In the genomic region with DNA sequence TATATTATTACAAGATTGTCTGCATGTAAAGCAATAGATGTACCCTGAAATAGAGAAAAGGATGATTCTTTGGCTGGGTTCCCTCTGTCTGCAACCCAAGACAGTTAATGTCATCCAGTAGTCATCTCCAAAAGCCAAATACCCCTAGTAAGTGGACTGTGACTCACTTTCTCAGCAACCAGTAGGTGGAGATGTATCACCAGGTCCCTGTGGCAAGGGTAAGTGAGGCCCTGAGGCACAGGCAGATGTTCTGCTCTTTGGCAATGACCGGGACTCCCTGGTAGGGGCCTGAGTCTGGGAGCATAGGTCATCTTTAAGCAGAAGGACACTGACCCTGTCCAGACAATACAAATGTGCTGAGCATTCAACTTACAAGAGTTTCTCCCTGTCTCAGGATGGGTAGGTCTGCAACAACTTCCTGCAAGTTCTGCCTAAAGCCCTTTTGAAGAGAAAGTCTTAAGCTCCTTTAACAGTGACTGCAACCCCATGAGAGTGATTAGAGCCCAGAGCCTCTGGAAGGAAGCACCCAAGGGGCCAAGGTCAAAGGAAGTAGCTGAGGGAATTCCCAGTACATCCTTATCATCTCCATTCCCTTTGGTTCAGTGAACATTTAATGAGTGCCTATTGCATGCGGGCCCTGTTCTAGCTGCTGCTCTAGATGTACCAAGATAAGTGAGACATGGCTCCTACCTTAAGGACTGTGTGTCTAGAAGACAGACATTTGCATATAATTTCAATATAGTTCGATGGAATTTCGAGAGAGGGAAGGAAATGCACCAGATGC, we compare ENCODE assay signal across 8 cellular contexts. TPM values are rescaled to one million over a fixed set of nuclear protein-coding genes. Genes with fewer than 3 reads are reported as not detected.
DNase-seq lines count a peak whose midpoint lies in the region; ATAC-seq and TF ChIP-seq lines count a peak whose summit lies in the region.

No MANE protein-coding gene starts in this region.

- ATAC-seq in aorta (ENCODE audit: low FRiP score): no peak

- intact Hi-C loops in aorta (cut with DNase I): no loop called here

- peak; percentile 13 for DNase-seq in stimulated activated CD4-positive, alpha-beta T cell treated with anti-CD3 and anti-CD28 coated beads, Interleukin-1b, Interleukin-23, amount 100 ng/mL, for 48 hours
- DNase-seq in stimulated activated CD4-positive, alpha-beta T cell treated with anti-CD3 and anti-CD28 coated beads, Interleukin-4, amount 100 ng/mL, for 1 hour: no peak
- DNase-seq in T1000 (lab: John Stamatoyannopoulos, UW): peak; percentile 32
- no peak for DNase-seq in right atrium auricular region (ENCODE audit: low spot score)
- no peak for DNase-seq in aorta
- DNase-seq in COLO668 (lab: John Stamatoyannopoulos, UW; ENCODE audit: unreplicated experiment): no peak
- no peak for DNase-seq in stimulated activated naive CD4-positive, alpha-beta T cell treated with Interleukin-2 at 50 U/mL for 16 hours (lab: John Stamatoyannopoulos, UW)
- no peak for DNase-seq in MM.1S

- no peaks in the 10 kb centered on the region for H3K9me3 ChIP-seq in right atrium auricular region
- H3K9me3 ChIP-seq in aorta (ENCODE audit: control insufficient read depth, low read length): no peaks in the 10 kb centered on the region
- H3K9me3 ChIP-seq in MM.1S (replicated peaks; ENCODE audit: insufficient read depth, low read length): no peaks in the 10 kb centered on the region

- no peak overlapping the region for H2AFZ ChIP-seq in MM.1S (ENCODE audit: low read length)

- no peaks in the 10 kb centered on the region for H4K20me1 ChIP-seq in MM.1S (ENCODE audit: insufficient read depth, low read length)

- H3K9me2 ChIP-seq in MM.1S (replicated peaks; ENCODE audit: insufficient read depth, low read length): no peaks in the 10 kb centered on the region

- no peaks in the 10 kb centered on the region for H3K79me2 ChIP-seq in MM.1S (ENCODE audit: low read length)

- H3K36me3 ChIP-seq in right atrium auricular region: peaks cover 100% of the 10 kb centered on the region
- peaks cover 9 to 15% of the 10 kb centered on the region in 2 donors for H3K36me3 ChIP-seq in aorta (ENCODE audit: control insufficient read depth in 1 of 2, insufficient read depth in 2 of 2, low read length in 1 of 2)
- no peaks in the 10 kb centered on the region for H3K36me3 ChIP-seq in MM.1S (replicated peaks; ENCODE audit: insufficient read depth, low read length)

- no peaks in the 10 kb centered on the region for H3F3A ChIP-seq in MM.1S (ENCODE audit: insufficient read depth, low read length)

- H3K4me3 ChIP-seq in right atrium auricular region (no peak overlapping the region), aorta (ENCODE audit: low read length in 2 of 2) (no peak overlapping the region), MM.1S (ENCODE audit: low read length) (no peak overlapping the region)

- 85 to 91% methylated on average over 4 of the region's 4 CpGs for WGBS in aorta, 2 donors

- H3K27me3 ChIP-seq in right atrium auricular region (no peaks in the 10 kb centered on the region), aorta (ENCODE audit: control insufficient read depth in 1 of 2, insufficient read depth in 2 of 2, low read length in 1 of 2) (no peaks in the 10 kb centered on the region), MM.1S (replicated peaks; ENCODE audit: insufficient read depth, low read length) (no peaks in the 10 kb centered on the region)

- H3K4me2 ChIP-seq in MM.1S (ENCODE audit: low read depth, low read length): no peak overlapping the region

- TF ChIP-seq CTCF in right atrium auricular region (IDR thresholded peaks at IDR 0.05): peak in 1 of 2 donors; percentile 47
- no peak for TF ChIP-seq CTCF in MM.1S (IDR thresholded peaks at IDR 0.05; ENCODE audit: low read length)

- H3K9ac ChIP-seq in MM.1S (ENCODE audit: low read length): no peak overlapping the region

- peak overlapping the region; percentile 40 to 69 for H3K27ac ChIP-seq in right atrium auricular region
- no peak overlapping the region for H3K27ac ChIP-seq in aorta (ENCODE audit: low read depth in 1 of 2, low read length in 2 of 2)
- H3K27ac ChIP-seq in MM.1S (ENCODE audit: low read length): no peak overlapping the region

- H3K4me1 ChIP-seq in right atrium auricular region (peaks cover 0 to 67% of the 10 kb centered on the region in 2 donors), aorta (ENCODE audit: control insufficient read depth in 1 of 2, insufficient read depth in 2 of 2, low read length in 2 of 2) (no peaks in the 10 kb centered on the region), MM.1S (ENCODE audit: low read length) (no peaks in the 10 kb centered on the region)

RNA-seq across cellular contexts. Expression of a gene that starts 31.9 kb away (rescaled TPM):
- total RNA-seq in right atrium auricular region (100 to 1,000 TPM; 160 to 164 TPM), aorta (100 to 1,000 TPM; 113 to 226 TPM)
- polyA plus RNA-seq in aorta: 100 to 1,000 TPM in 1 of 2 donors, 10 to 100 TPM in 1; 87.8 to 154 TPM

Comparison
In these comparisons a context has a peak if more than half of its experiments do, and no peak if none do; other contexts are left out.
1. DNase-seq: peak in stimulated activated CD4-positive, alpha-beta T cell treated with anti-CD3 and anti-CD28 coated beads, Interleukin-1b, Interleukin-23, amount 100 ng/mL, for 48 hours (single experiment) and T1000 (single experiment); none in stimulated activated CD4-positive, alpha-beta T cell treated with anti-CD3 and anti-CD28 coated beads, Interleukin-4, amount 100 ng/mL, for 1 hour (single experiment), right atrium auricular region (single experiment), aorta (0 of 2), COLO668 (single experiment), stimulated activated naive CD4-positive, alpha-beta T cell treated with Interleukin-2 at 50 U/mL for 16 hours (single experiment) and MM.1S (single experiment).
2. H3K27ac ChIP-seq: peak in right atrium auricular region (2 of 2); none in aorta (0 of 2) and MM.1S (single experiment).